23 cellular contexts compared by ENCODE assay signal in genomic region chr19:21127001-21127400, GRCh38. TPM values are rescaled to one million over a fixed set of nuclear protein-coding genes. Genes with fewer than 3 reads are reported as not detected.
A peak's percentile ranks its signal among the peaks of the same experiment; 100 is the strongest.
DNase-seq lines count a peak whose midpoint lies in the region; ATAC-seq and TF ChIP-seq lines count a peak whose summit lies in the region.
"Had no signal": no experiment of that assay in that cellular context is flagged by ENCODE, and none has a peak within 500 bp of the region (broad histone marks: within the 10 kb centered on the region; RNA-seq: fewer than 3 reads in every experiment).

No MANE protein-coding gene starts in this region.

- no peak overlapping the region for H3K4me3 ChIP-seq in cardiac muscle cell
- no peak overlapping the region for H3K4me3 ChIP-seq in heart right ventricle
- no peak overlapping the region for H3K4me3 ChIP-seq in hepatocyte
- H3K4me3 ChIP-seq: HAP-1, SK-N-MC had no signal

- H2AFZ ChIP-seq in hepatocyte, result no peak overlapping the region

- no peaks in the 10 kb centered on the region for H3K79me2 ChIP-seq in hepatocyte

- H3K36me3 ChIP-seq in cardiac muscle cell, result peaks cover 2% of the 10 kb centered on the region
- no peaks in the 10 kb centered on the region for H3K36me3 ChIP-seq in heart right ventricle
- no peaks in the 10 kb centered on the region for H3K36me3 ChIP-seq in hepatocyte (replicated peaks; ENCODE audit: insufficient read depth, low read depth)
- H3K36me3 ChIP-seq: HAP-1 had no signal

- H3K4me1 ChIP-seq in cardiac muscle cell (ENCODE audit: low read depth) (peaks cover 8% of the 10 kb centered on the region), heart right ventricle (peaks cover 0 to 8% (median 0%) of the 10 kb centered on the region in 9 donors), hepatocyte (ENCODE audit: insufficient read depth) (peaks cover 27% of the 10 kb centered on the region)
- H3K4me1 ChIP-seq: HAP-1 had no signal

- no peaks in the 10 kb centered on the region for H3K9me2 ChIP-seq in hepatocyte (replicated peaks; ENCODE audit: insufficient read depth)

- CTCF ChIA-PET in WTC11 (lab: Charles Lee), result no interaction called here

- H3K27ac Mint-ChIP-seq in WTC11, result peak overlapping the region; percentile 83; the same call in 1 of the 2 replicates
- peak overlapping the region; percentile 82 for H3K27ac Mint-ChIP-seq in progenitor cell of endocrine pancreas
- H3K27ac Mint-ChIP-seq: HFFc6 had no signal

- H3K36me3 Mint-ChIP-seq in WTC11 (peaks cover 16% of the 10 kb centered on the region), progenitor cell of endocrine pancreas (ENCODE audit: insufficient read depth) (peaks cover 25% of the 10 kb centered on the region)

- TF ChIP-seq CTCF in cardiac muscle cell (IDR thresholded peaks at IDR 0.05; ENCODE audit: low read depth, low read length) (no peak), heart right ventricle (IDR thresholded peaks at IDR 0.05) (no peak), WTC11 (IDR thresholded peaks at IDR 0.05) (no peak), hepatocyte (IDR thresholded peaks at IDR 0.05; ENCODE audit: poor library complexity) (no peak), progenitor cell of endocrine pancreas (IDR thresholded peaks at IDR 0.05; ENCODE audit: unreplicated experiment) (no peak)

- POLR2A ChIA-PET in WTC11 (lab: Charles Lee), result no interaction called here

- H3K9me3 ChIP-seq in cardiac muscle cell (ENCODE audit: low read depth) (no peaks in the 10 kb centered on the region), heart right ventricle (peaks cover 0 to 26% (median 0%) of the 10 kb centered on the region in 11 donors), hepatocyte (ENCODE audit: low read depth) (no peaks in the 10 kb centered on the region)
- H3K9me3 ChIP-seq: HAP-1 had no signal

- peaks cover 15% of the 10 kb centered on the region for H3K4me1 Mint-ChIP-seq in WTC11
- peaks cover 34% of the 10 kb centered on the region for H3K4me1 Mint-ChIP-seq in progenitor cell of endocrine pancreas (ENCODE audit: low read depth)

- WGBS in heart right ventricle, 2 donors, result 27 to 46% methylated on average over 2 of the region's 2 CpGs
- WGBS in hepatocyte (ENCODE audit: low lambda C conversion rate, missing lambda C conversion rate), result 30% methylated on average over 2 of the region's 2 CpGs

- H3K9me3 Mint-ChIP-seq in WTC11 (peaks cover 15% of the 10 kb centered on the region), progenitor cell of endocrine pancreas (ENCODE audit: low read depth) (peaks cover 18% of the 10 kb centered on the region)

- H3K27me3 ChIP-seq in cardiac muscle cell (no peaks in the 10 kb centered on the region), heart right ventricle (no peaks in the 10 kb centered on the region), hepatocyte (no peaks in the 10 kb centered on the region)

- ATAC-seq in heart right ventricle, result no peak
- ATAC-seq in WTC11, result no peak
- no peak for ATAC-seq in GM21526 (IDR thresholded peaks at IDR 0.05; ENCODE audit: low FRiP score, unreplicated experiment)

- peak overlapping the region; percentile 65 for H3K4me2 ChIP-seq in hepatocyte
- H3K4me2 ChIP-seq: KMS-11 had no signal

- H3K27ac ChIP-seq in cardiac muscle cell, result peak overlapping the region; percentile 39
- no peak overlapping the region for H3K27ac ChIP-seq in heart right ventricle
- H3K27ac ChIP-seq in hepatocyte, result no peak overlapping the region
- H3K27ac ChIP-seq: KMS-11, SK-N-MC had no signal

- no peak for DNase-seq in cardiac muscle cell (ENCODE audit: low read depth in 1 of 2, low spot score in 1 of 2)
- DNase-seq in heart right ventricle, result no peak
- no peak for DNase-seq in WTC11 (ENCODE audit: low spot score)
- DNase-seq in hepatocyte (ENCODE audit: low spot score), result no peak
- DNase-seq in progenitor cell of endocrine pancreas (ENCODE audit: low spot score, unreplicated experiment), result no peak
- no peak for DNase-seq in hepatic stellate cell (ENCODE audit: low spot score)
- no peak for DNase-seq in NCI-H146 treated with DMSO at 0.1 percent for 48 hours (lab: John Stamatoyannopoulos, UW; ENCODE audit: unreplicated experiment)
- DNase-seq: DMS153, DND-41, GOT3, HFFc6, IMR-90, MM.1S, NCI-H1694, NCI-H2029 treated with DMSO at 0.1 percent for 48 hours, NCI-H226, NCI-H510A, NCI-H69, SIG-M5 had no signal

- no peaks in the 10 kb centered on the region for H3K27me3 Mint-ChIP-seq in WTC11 (ENCODE audit: low read depth)
- H3K27me3 Mint-ChIP-seq in progenitor cell of endocrine pancreas, result no peaks in the 10 kb centered on the region

- intact Hi-C loops in heart right ventricle (cut with DNase I), result no loop called here

- H4K20me1 ChIP-seq in hepatocyte (ENCODE audit: insufficient read depth, poor library complexity, severe bottlenecking), result no peaks in the 10 kb centered on the region

- H3K4me3 Mint-ChIP-seq in WTC11, result no peak overlapping the region
- peak overlapping the region; percentile 23 for H3K4me3 Mint-ChIP-seq in progenitor cell of endocrine pancreas (ENCODE audit: low read depth)
- H3K4me3 Mint-ChIP-seq: HFFc6 had no signal

TF ChIP-seq in WTC11, 78 proteins besides CTCF, POLR2A, EP300 and RAD21:
- TF ChIP-seq TEAD1 (CRISPR knock-in tag; IDR thresholded peaks at IDR 0.05) (no peak), MXD4 (CRISPR knock-in tag; IDR thresholded peaks at IDR 0.05; ENCODE audit: borderline replicate concordance) (no peak)
TF ChIP-seq in WTC11: peak in this region for 0.

RNA-seq across cellular contexts. Expression of gene ZNF431, which starts 14.8 kb away (rescaled TPM):
- total RNA-seq in cardiac muscle cell (15.3 and 26.7 TPM in 2 replicates), heart right ventricle (10 to 100 TPM; 10.9 to 19.6 (median 15.1) TPM), WTC11 (2021) (41.2 to 45.2 TPM (median 42.1 TPM) in 3 replicates), hepatocyte (11.4 and 15.0 TPM in 2 replicates), progenitor cell of endocrine pancreas (55.4 and 60.0 TPM in 2 replicates)
- polyA plus RNA-seq in cardiac muscle cell (15.2 and 16.1 TPM in 2 replicates), heart right ventricle (10 to 100 TPM in 1 of 2 donors, 1 to 10 TPM in 1; 4.0 to 14.6 TPM), hepatocyte (5.8 and 8.8 TPM in 2 replicates)

RNA-seq across cellular contexts. Expression of gene ZNF714, which starts 45.0 kb away (rescaled TPM):
- total RNA-seq in cardiac muscle cell (8.7 and 17.3 TPM in 2 replicates), heart right ventricle (1 to 10 TPM; 2.7 to 6.1 (median 3.6) TPM), WTC11 (2021) (50.0 to 60.4 TPM (median 50.8 TPM) in 3 replicates), hepatocyte (13.4 and 14.2 TPM in 2 replicates), progenitor cell of endocrine pancreas (51.5 and 55.5 TPM in 2 replicates)
- polyA plus RNA-seq in cardiac muscle cell (12.5 and 15.9 TPM in 2 replicates), heart right ventricle (1 to 10 TPM in 1 of 2 donors, under 1 TPM in 1; 0.80 to 2.2 TPM), hepatocyte (11.5 and 12.3 TPM in 2 replicates)
